Comparison of ENCODE assay signal across 23 cellular contexts in genomic region chr1:154663656-154664055, GRCh38. TPM values are rescaled to one million over a fixed set of nuclear protein-coding genes. Genes with fewer than 3 reads are reported as not detected.
DNase-seq lines count a peak whose midpoint lies in the region; ATAC-seq and TF ChIP-seq lines count a peak whose summit lies in the region.
"Had no signal": no experiment of that assay in that cellular context is flagged by ENCODE, and none has a peak within 500 bp of the region (broad histone marks: within the 10 kb centered on the region; RNA-seq: fewer than 3 reads in every experiment).

No MANE protein-coding gene starts in this region.

- no peak for DNase-seq in left ventricle myocardium inferior
- DNase-seq in heart right ventricle = no peak
- peak; percentile 47 for DNase-seq in NCI-H1694 (lab: John Stamatoyannopoulos, UW)
- no peak for DNase-seq in WERI-Rb-1
- no peak for DNase-seq in breast epithelium (ENCODE audit: low spot score in 2 of 2)
- no peak for DNase-seq in HAP-1 (ENCODE audit: low spot score in 2 of 2)
- DNase-seq in activated CD4-positive, CD25-positive, alpha-beta regulatory T cell treated with anti-CD3 and anti-CD28 coated beads, Interleukin-2, amount 50 U/mL, for 72 hours = no peak
- DNase-seq: activated naive CD4-positive, alpha-beta T cell treated with anti-CD3 and anti-CD28 coated beads, Interleukin-2, amount 10 ng/mL, durations not matched to agents 7 days and 5 days; activated T-cell treated with anti-CD3 and anti-CD28 coated beads, Interleukin-2, amount 50 U/mL, for 48 hours; aorta; CD4-positive, alpha-beta T cell; effector memory CD8-positive, alpha-beta T cell; KG1; mesendoderm; natural killer cell; NCI-H1105 treated with DMSO at 0.1 percent for 48 hours; NCI-H748 treated with DMSO at 0.1 percent for 48 hours; pancreas; Peyer's patch had no signal

- H3K27ac ChIP-seq in left ventricle myocardium inferior (replicated peaks) = no peak overlapping the region
- no peak overlapping the region for H3K27ac ChIP-seq in heart right ventricle
- no peak overlapping the region for H3K27ac ChIP-seq in WERI-Rb-1
- H3K27ac ChIP-seq in breast epithelium = no peak overlapping the region
- H3K27ac ChIP-seq: pancreas, Peyer's patch, SK-N-MC, suprapubic skin had no signal

- in situ Hi-C loops in HAP-1 (cut with MboI; ENCODE audit: low sequenced_read_pairs) = loop anchor here (10.0 kb wide), 1 partner anchor 221 kb away; no protein-coding TSS in a partner anchor

- no peak for TF ChIP-seq POLR2A in breast epithelium (IDR thresholded peaks at IDR 0.05)

- H3K4me1 ChIP-seq in left ventricle myocardium inferior = peaks cover 11% of the 10 kb centered on the region
- H3K4me1 ChIP-seq in heart right ventricle = peaks cover 0 to 7% (median 0%) of the 10 kb centered on the region in 9 donors
- H3K4me1 ChIP-seq in breast epithelium = no peaks in the 10 kb centered on the region
- no peaks in the 10 kb centered on the region for H3K4me1 ChIP-seq in HAP-1
- H3K4me1 ChIP-seq: pancreas, Peyer's patch, suprapubic skin had no signal

- no peak overlapping the region for H3K4me3 ChIP-seq in left ventricle myocardium inferior
- no peak overlapping the region for H3K4me3 ChIP-seq in heart right ventricle
- H3K4me3 ChIP-seq in WERI-Rb-1 (ENCODE audit: low read depth, low read length) = no peak overlapping the region
- H3K4me3 ChIP-seq in breast epithelium = no peak overlapping the region
- H3K4me3 ChIP-seq in HAP-1 = no peak overlapping the region
- H3K4me3 ChIP-seq: pancreas, Peyer's patch, SK-N-MC, suprapubic skin had no signal

- H3K9me3 ChIP-seq in left ventricle myocardium inferior (replicated peaks) (no peaks in the 10 kb centered on the region), heart right ventricle (no peaks in the 10 kb centered on the region), WERI-Rb-1 (ENCODE audit: severe bottlenecking) (no peaks in the 10 kb centered on the region), breast epithelium (no peaks in the 10 kb centered on the region), HAP-1 (no peaks in the 10 kb centered on the region)
- H3K9me3 ChIP-seq: pancreas, Peyer's patch, suprapubic skin had no signal

- 19 to 25% methylated on average over 1 of the region's 1 CpG for WGBS in heart right ventricle, 2 donors

- H3K36me3 ChIP-seq in left ventricle myocardium inferior = no peaks in the 10 kb centered on the region
- H3K36me3 ChIP-seq in heart right ventricle = no peaks in the 10 kb centered on the region
- H3K36me3 ChIP-seq in WERI-Rb-1 = no peaks in the 10 kb centered on the region
- no peaks in the 10 kb centered on the region for H3K36me3 ChIP-seq in breast epithelium
- no peaks in the 10 kb centered on the region for H3K36me3 ChIP-seq in HAP-1 (replicated peaks)
- H3K36me3 ChIP-seq: pancreas, Peyer's patch, suprapubic skin had no signal

- H3K27me3 ChIP-seq in left ventricle myocardium inferior (ENCODE audit: low read depth) = peaks cover 5% of the 10 kb centered on the region
- peaks cover 0 to 13% (median 2%) of the 10 kb centered on the region in 7 donors for H3K27me3 ChIP-seq in heart right ventricle
- no peaks in the 10 kb centered on the region for H3K27me3 ChIP-seq in WERI-Rb-1 (ENCODE audit: insufficient read depth, low read depth, severe bottlenecking)
- no peaks in the 10 kb centered on the region for H3K27me3 ChIP-seq in breast epithelium
- H3K27me3 ChIP-seq in HAP-1 (ENCODE audit: low read depth) = peaks cover 8% of the 10 kb centered on the region; the same call in 1 of the 2 replicates
- H3K27me3 ChIP-seq: pancreas, Peyer's patch had no signal

- TF ChIP-seq CTCF in left ventricle myocardium inferior (IDR thresholded peaks at IDR 0.05; ENCODE audit: borderline replicate concordance) = peak; percentile 28
- no peak for TF ChIP-seq CTCF in heart right ventricle (IDR thresholded peaks at IDR 0.05)
- TF ChIP-seq CTCF in WERI-Rb-1 (IDR thresholded peaks at IDR 0.05; ENCODE audit: low read depth, low read length) = peak; percentile 37
- no peak for TF ChIP-seq CTCF in breast epithelium (IDR thresholded peaks at IDR 0.05)

- intact Hi-C loops in left ventricle myocardium inferior (cut with micrococcal nuclease) (loop anchor here (10.0 kb wide), 1 partner anchor 89 kb away; no protein-coding TSS in a partner anchor), heart right ventricle (cut with DNase I) (loop anchor here in 7 of 10 donors (10.0 kb wide), 3 partner anchors 61 to 101 kb away; partner anchors contain the start of gene CHRNB2 (in 4 of the 7)), breast epithelium (cut with DNase I; ENCODE audit: low total_unique reads) (no loop called here)

- ATAC-seq in heart right ventricle (no peak), HG02885 (IDR thresholded peaks at IDR 0.05; ENCODE audit: poor library complexity, unreplicated experiment) (no peak)
- ATAC-seq: effector memory CD8-positive, alpha-beta T cell; natural killer cell; pancreas; sciatic nerve had no signal

RNA-seq across cellular contexts. Expression of gene ADAR, which starts 55.7 kb away (rescaled TPM):
- total RNA-seq in left ventricle myocardium inferior (55.8 TPM), heart right ventricle (100 to 1,000 TPM in 1 of 10 donors, 10 to 100 TPM in 9; 45.3 to 103 (median 55.3) TPM), breast epithelium (100 to 1,000 TPM in 2 of 3 donors, 10 to 100 TPM in 1; 71.4 to 115 (median 104) TPM)
- polyA plus RNA-seq in heart right ventricle = 10 to 100 TPM; 15.4 to 19.4 TPM

Comparison
In these comparisons a context has a peak if more than half of its experiments do, and no peak if none do; other contexts are left out.
1. CTCF ChIP-seq: peak in left ventricle myocardium inferior (single experiment) and WERI-Rb-1 (single experiment); none in heart right ventricle (0 of 9) and breast epithelium (0 of 3).